8 cellular contexts compared by ENCODE assay signal in genomic region chrX:49184294-49185061, GRCh38.
DNase-seq lines count a peak whose midpoint lies in the region; FAIRE-seq lines count a peak whose summit lies in the region.

No MANE protein-coding gene starts in this region.

- no peak overlapping the region for H3K27ac ChIP-seq in caudate nucleus (ENCODE audit: low read depth, low read length)

- peak; percentile 65 for DNase-seq in activated CD8-positive, alpha-beta memory T cell treated with anti-CD3 and anti-CD28 coated beads for 24 hours
- DNase-seq in activated CD8-positive, alpha-beta memory T cell treated with anti-CD3 and anti-CD28 coated beads, Interleukin-2, amount 50 U/mL, for 4 hours: no peak
- peak; percentile 63 for DNase-seq in HPDE6-E6E7 (ENCODE audit: extremely low spot score)
- DNase-seq in RCC 7860 (ENCODE audit: low spot score): peak; percentile 88
- peak in 52 of 61 donors; percentile 1 to 82 (median 35) for DNase-seq in caudate nucleus (lab: John Stamatoyannopoulos, UW)
- peak; percentile 97 for DNase-seq in islet precursor cell
- DNase-seq in stimulated activated CD4-positive, alpha-beta T cell treated with anti-CD3 and anti-CD28 coated beads, Interleukin-1b, Interleukin-23, amount 100 ng/mL, for 48 hours: peak; percentile 59
- no peak for DNase-seq in NCI-H1930 (lab: John Stamatoyannopoulos, UW)

- FAIRE-seq in RCC 7860 (lab: Jason Lieb, UNC): peak; percentile 92

Comparison
In these comparisons a context has a peak if more than half of its experiments do, and no peak if none do; other contexts are left out.
1. DNase-seq: peak in activated CD8-positive, alpha-beta memory T cell treated with anti-CD3 and anti-CD28 coated beads for 24 hours (single experiment), HPDE6-E6E7 (single experiment), RCC 7860 (single experiment), caudate nucleus (52 of 61), islet precursor cell (single experiment) and stimulated activated CD4-positive, alpha-beta T cell treated with anti-CD3 and anti-CD28 coated beads, Interleukin-1b, Interleukin-23, amount 100 ng/mL, for 48 hours (single experiment); none in activated CD8-positive, alpha-beta memory T cell treated with anti-CD3 and anti-CD28 coated beads, Interleukin-2, amount 50 U/mL, for 4 hours (single experiment) and NCI-H1930 (0 of 2).